In genomic region chrX:148380614-148381561, GRCh38 we compare ENCODE assay signal across 1 cellular context.
TF ChIP-seq lines count a peak whose summit lies in the region.

No MANE protein-coding gene starts in this region.

TF ChIP-seq in GM23338, 12 proteins besides CTCF, POLR2A, EP300 and RAD21 (continued from another document):
- no peak for TF ChIP-seq ZNF462 (CRISPR knock-in tag; IDR thresholded peaks at IDR 0.05)
- TF ChIP-seq STAT1 (IDR thresholded peaks at IDR 0.05; ENCODE audit: unreplicated experiment): no peak
- no peak for TF ChIP-seq ZNF331 (CRISPR knock-in tag; IDR thresholded peaks at IDR 0.05; ENCODE audit: low read depth)
TF ChIP-seq in GM23338: peak in this region for 0.
